8 cellular contexts compared by ENCODE assay signal in genomic region chr19:10835754-10836477, GRCh38. TPM values are rescaled to one million over a fixed set of nuclear protein-coding genes. Genes with fewer than 3 reads are reported as not detected.
A peak's percentile ranks its signal among the peaks of the same experiment; 100 is the strongest.
DNase-seq lines count a peak whose midpoint lies in the region; ATAC-seq, FAIRE-seq and TF ChIP-seq lines count a peak whose summit lies in the region.

TSS of gene TMED1 (minus strand) at chr19:10836212. CDS start at chr19:10836191, 21 bp downstream.

- CTCF ChIA-PET in mammary epithelial cell (lab: Charles Lee; ENCODE audit: low non-redundant PET): interaction anchor here (0.5 to 1.4 kb wide), 8 partner anchors 19 to 1846 kb away, joined by 4 to 26 read pairs (median 8); partner anchors contain the start of genes DHPS and DNM2

- peak within 1 kb of the TSS; percentile 74 for H3K9ac ChIP-seq in mammary epithelial cell (ENCODE audit: insufficient read depth, low read length)

- WGBS in mammary epithelial cell (ENCODE audit: low coverage, missing lambda C conversion rate): 8% methylated on average over 34 of the region's 50 CpGs
- WGBS in small intestine, 3 donors: 0 to 1% (median 1%) methylated on average over 50 of the region's 50 CpGs

- no peak for FAIRE-seq in small intestine (lab: Jason Lieb, UNC)

- H4K20me1 ChIP-seq in mammary epithelial cell (ENCODE audit: insufficient read depth, low read length): no peaks in the 10 kb centered on the region

- peak within 1 kb of the TSS; percentile 95 for H2AFZ ChIP-seq in mammary epithelial cell (ENCODE audit: low read depth, low read length)

- peaks cover 10% of the 10 kb centered on the region for H3K9me3 ChIP-seq in WERI-Rb-1 (ENCODE audit: severe bottlenecking)
- H3K9me3 ChIP-seq in mammary epithelial cell (replicated peaks; ENCODE audit: insufficient read depth, low read length): peaks cover 5% of the 10 kb centered on the region
- H3K9me3 ChIP-seq in small intestine (ENCODE audit: control insufficient read depth, low read depth): no peaks in the 10 kb centered on the region

- peaks cover 40% of the 10 kb centered on the region for H3K36me3 ChIP-seq in WERI-Rb-1
- peaks cover 4% of the 10 kb centered on the region for H3K36me3 ChIP-seq in mammary epithelial cell (ENCODE audit: insufficient read depth, low read length)
- peaks cover 3 to 11% of the 10 kb centered on the region in 2 donors for H3K36me3 ChIP-seq in small intestine (ENCODE audit: control insufficient read depth in 2 of 2, insufficient read depth in 2 of 2, low read length in 2 of 2)

- peak within 1 kb of the TSS; percentile 91 for H3K27ac ChIP-seq in WERI-Rb-1
- H3K27ac ChIP-seq in mammary epithelial cell (ENCODE audit: insufficient read depth, low read depth, low read length): peak within 1 kb of the TSS; percentile 93
- H3K27ac ChIP-seq in small intestine (ENCODE audit: low read depth in 1 of 2, low read length in 1 of 2): peak within 1 kb of the TSS; percentile 92 to 93

- in situ Hi-C loops in ACHN (cut with HindIII; ENCODE audit: low pct_ligation_motif_present, low pct_unique_long_range_greater_than_20kb, low sequenced_read_pairs): no loop called here
- in situ Hi-C loops in mammary epithelial cell (cut with MboI; ENCODE audit: low sequenced_read_pairs in 2 of 2): no loop called here

- H3K4me2 ChIP-seq in mammary epithelial cell (ENCODE audit: insufficient read depth, low read depth, low read length): peak within 1 kb of the TSS; percentile 90

- H3K79me2 ChIP-seq in mammary epithelial cell (ENCODE audit: insufficient read depth, low read length): peaks cover 4% of the 10 kb centered on the region

- peak within 1 kb of the TSS; percentile 69 for H3K4me3 ChIP-seq in WERI-Rb-1 (ENCODE audit: low read depth, low read length)
- peak within 1 kb of the TSS; percentile 65 to 96 (median 73) for H3K4me3 ChIP-seq in mammary epithelial cell (replicated peaks in 1 of 3; ENCODE audit: insufficient read depth in 1 of 3, low read depth in 2 of 3, low read length in 3 of 3)
- peak within 1 kb of the TSS; percentile 37 to 70 for H3K4me3 ChIP-seq in small intestine (ENCODE audit: low read depth in 1 of 2, low read length in 2 of 2)

- H3K4me1 ChIP-seq in mammary epithelial cell (ENCODE audit: insufficient read depth, low read length) (peaks cover 17% of the 10 kb centered on the region), small intestine (ENCODE audit: control insufficient read depth in 2 of 2, insufficient read depth in 1 of 2, low read depth in 1 of 2, low read length in 1 of 2) (no peaks in the 10 kb centered on the region)

- DNase-seq in ACHN (peak; percentile 99), NCI-H2227 (lab: John Stamatoyannopoulos, UW; ENCODE audit: unreplicated experiment) (peak; percentile 99), WERI-Rb-1 (peak; percentile 99), mammary epithelial cell (peak; percentile 99), iPS-NIHi11 (ENCODE audit: low spot score) (peak; percentile 94), small intestine (peak; percentile 92)

- H3K27me3 ChIP-seq in WERI-Rb-1 (ENCODE audit: insufficient read depth, low read depth, severe bottlenecking) (no peaks in the 10 kb centered on the region), mammary epithelial cell (ENCODE audit: insufficient read depth, low read length) (no peaks in the 10 kb centered on the region), small intestine (ENCODE audit: control insufficient read depth in 2 of 2, insufficient read depth in 2 of 2, low read length in 2 of 2) (no peaks in the 10 kb centered on the region)

- intact Hi-C loops in mammary epithelial cell (cut with micrococcal nuclease): loop anchor here (1.0 to 2.0 kb wide), 4 partner anchors 29 to 375 kb away; partner anchors contain the start of gene CARM1

- TF ChIP-seq CTCF in WERI-Rb-1 (IDR thresholded peaks at IDR 0.05; ENCODE audit: low read depth, low read length): no peak
- TF ChIP-seq CTCF in mammary epithelial cell (conservative IDR thresholded peaks at IDR 0.05 in 1 of 2, IDR thresholded peaks at IDR 0.05 in 1 of 2; ENCODE audit: extremely low read depth in 1 of 2, insufficient read depth in 1 of 2, low read depth in 1 of 2, low read length in 2 of 2): peak in 1 of 2 donors; percentile 31

- ATAC-seq in GM18868 (IDR thresholded peaks at IDR 0.05; ENCODE audit: unreplicated experiment) (peak; percentile 79), HG03135 (IDR thresholded peaks at IDR 0.05; ENCODE audit: unreplicated experiment) (peak; percentile 71)

- TSS peak; percentile 20 for BruUV-seq in mammary epithelial cell (replicated peaks; lab: Mats Ljungman, UMichigan)

- dilution Hi-C loops in mammary epithelial cell (cut with HindIII; ENCODE audit: low sequenced_read_pairs): no loop called here

RNA-seq across cellular contexts. Expression of gene TMED1, which starts in this region (rescaled TPM):
- 10 to 100 TPM; 21.3 to 26.7 TPM for total RNA-seq in mammary epithelial cell
- polyA plus RNA-seq in mammary epithelial cell (34.4 TPM), small intestine (10 to 100 TPM; 21.0 to 29.0 (median 22.2) TPM)
- 11.4 TPM for polyA minus RNA-seq in mammary epithelial cell

Comparison
In these comparisons a context has a peak if more than half of its experiments do, and no peak if none do; other contexts are left out.
1. Peak in every context shown above with its lines: DNase-seq, ATAC-seq, H3K4me3 ChIP-seq and H3K27ac ChIP-seq.